ENCODE assay signal across 21 cellular contexts in the genomic region with DNA sequence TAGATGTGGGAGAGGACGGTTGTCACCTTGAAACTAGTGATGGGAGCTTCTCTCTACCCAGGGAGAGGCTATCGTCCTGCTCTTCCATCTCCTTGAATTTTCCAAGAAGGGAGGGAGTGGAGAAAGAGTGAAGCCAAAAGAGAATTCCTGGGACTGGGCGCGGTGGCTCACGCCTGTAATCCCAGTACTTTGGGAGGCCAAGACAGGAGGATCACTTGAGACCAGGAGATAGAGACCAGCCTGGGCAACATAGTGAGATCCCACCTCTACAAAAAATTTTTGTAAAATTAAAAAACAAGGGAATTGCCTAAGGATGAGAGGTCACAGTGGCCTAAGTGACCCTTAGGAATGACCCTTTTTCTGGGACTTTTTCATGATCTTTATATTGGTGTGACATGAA. TPM values are rescaled to one million over a fixed set of nuclear protein-coding genes. Genes with fewer than 3 reads are reported as not detected.
"Had no signal": no experiment of that assay in that cellular context is flagged by ENCODE, and none has a peak within 500 bp of the region (broad histone marks: within the 10 kb centered on the region; RNA-seq: fewer than 3 reads in every experiment).

No MANE protein-coding gene starts in this region.

- H3K36me3 ChIP-seq: MG63, SJCRH30 had no signal

- H3K27ac ChIP-seq: SJCRH30 had no signal

- H3K4me3 ChIP-seq: MG63, SJCRH30 had no signal

- DNase-seq: Karpas-422, KG1, MG63, NCI-H1092 treated with DMSO at 0.1 percent for 48 hours, NCI-H1436, NCI-H187, NCI-H2029, NCI-H2081 treated with DMSO at 0.1 percent for 48 hours, NCI-H2171, NCI-H226, NCI-H446, NCI-H510A, NCI-H524 treated with DMSO at 0.1 percent for 48 hours, NCI-H69, NCI-H774, RPMI8226, SHP77 treated with DMSO at 0.1 percent for 48 hours, SJCRH30 had no signal

- H3K27me3 ChIP-seq: MG63, SJCRH30 had no signal

- FAIRE-seq: RCC 7860 had no signal

- ATAC-seq: SK-N-SH treated with all-trans-retinoic acid at 6 μM for 48 hours had no signal

- H3K9me3 ChIP-seq: MG63, SJCRH30 had no signal

RNA-seq across cellular contexts. Expression of a gene that starts 8.8 kb away (rescaled TPM):
- total RNA-seq: HT1080 had no signal
